ENCODE assay signal across 9 cellular contexts in genomic region chr17:66633322-66633965, GRCh38.
DNase-seq lines count a peak whose midpoint lies in the region; ATAC-seq lines count a peak whose summit lies in the region.
"Had no signal": no experiment of that assay in that cellular context is flagged by ENCODE, and none has a peak within 500 bp of the region (broad histone marks: within the 10 kb centered on the region; RNA-seq: fewer than 3 reads in every experiment).

No MANE protein-coding gene starts in this region.

- no peak for ATAC-seq in GM19023 (IDR thresholded peaks at IDR 0.05; ENCODE audit: unreplicated experiment)
- ATAC-seq in GM18870 (IDR thresholded peaks at IDR 0.05; ENCODE audit: unreplicated experiment), result no peak

- DNase-seq in NK-92 treated with Interleukin-12 subunit alpha and Interleukin-12 subunit beta, amount 100 ng/mL, for 24 hours (lab: John Stamatoyannopoulos, UW), result peak; percentile 50
- no peak for DNase-seq in NK-92 (lab: John Stamatoyannopoulos, UW; ENCODE audit: unreplicated experiment)
- DNase-seq in activated T-cell treated with anti-CD3 and anti-CD28 coated beads for 4 hours, result peak; percentile 21
- DNase-seq in kidney tubule cell (ENCODE audit: low spot score), result peak; percentile 31
- DNase-seq in stimulated activated naive CD4-positive, alpha-beta T cell treated with Interleukin-2 at 50 U/mL for 16 hours (lab: John Stamatoyannopoulos, UW), result peak; percentile 25
- DNase-seq in NCI-H1417 (lab: John Stamatoyannopoulos, UW), result no peak
- DNase-seq: NCI-H774 had no signal

Comparison
In these comparisons a context has a peak if more than half of its experiments do, and no peak if none do; other contexts are left out.
1. DNase-seq: peak in NK-92 treated with Interleukin-12 subunit alpha and Interleukin-12 subunit beta, amount 100 ng/mL, for 24 hours (single experiment), activated T-cell treated with anti-CD3 and anti-CD28 coated beads for 4 hours (single experiment), kidney tubule cell (single experiment) and stimulated activated naive CD4-positive, alpha-beta T cell treated with Interleukin-2 at 50 U/mL for 16 hours (single experiment); none in NK-92 (single experiment) and NCI-H1417 (0 of 3).